ENCODE assay signal across 8 cellular contexts in genomic region chr12:31728289-31728916, GRCh38. TPM values are rescaled to one million over a fixed set of nuclear protein-coding genes. Genes with fewer than 3 reads are reported as not detected.
A peak's percentile ranks its signal among the peaks of the same experiment; 100 is the strongest.
DNase-seq lines count a peak whose midpoint lies in the region; ATAC-seq and TF ChIP-seq lines count a peak whose summit lies in the region.

No MANE protein-coding gene starts in this region.

- peak overlapping the region; percentile 98 for H2AFZ ChIP-seq in neuron (ENCODE audit: low read depth, low read length)

- DNase-seq in SIG-M5 treated with dmso at 0.1 percent for 504 hours (lab: John Stamatoyannopoulos, UW; ENCODE audit: unreplicated experiment) (peak; percentile 26), SIG-M5 (lab: John Stamatoyannopoulos, UW) (no peak), fibroblast of the aortic adventitia (ENCODE audit: low read depth) (no peak), GM20000 (ENCODE audit: low spot score) (no peak)

- H3K4me3 ChIP-seq in fibroblast of the aortic adventitia (ENCODE audit: low read depth, low read length) (peak overlapping the region; percentile 77), neuron (ENCODE audit: low read length) (peak overlapping the region; percentile 80)

- TF ChIP-seq CTCF in VCaP (conservative IDR thresholded peaks at IDR 0.05) (no peak), fibroblast of the aortic adventitia (IDR thresholded peaks at IDR 0.05; ENCODE audit: insufficient read depth, low read length) (no peak), GM20000 (IDR thresholded peaks at IDR 0.05; ENCODE audit: extremely low read depth, missing control alignments) (no peak)

- no peaks in the 10 kb centered on the region for H3K9me3 ChIP-seq in neuron (ENCODE audit: low read length)

- H3K36me3 ChIP-seq in neuron (ENCODE audit: insufficient read depth, low read length) = no peaks in the 10 kb centered on the region

- ATAC-seq in HG03439 (IDR thresholded peaks at IDR 0.05; ENCODE audit: unreplicated experiment) = peak; percentile 16
- ATAC-seq in HG03378 (IDR thresholded peaks at IDR 0.05; ENCODE audit: unreplicated experiment) = no peak

- peak overlapping the region; percentile 83 for H3K27ac ChIP-seq in VCaP

- H3K27me3 ChIP-seq in neuron (ENCODE audit: insufficient read depth, low read length) = no peaks in the 10 kb centered on the region

- peaks cover 9% of the 10 kb centered on the region for H3K4me1 ChIP-seq in neuron (ENCODE audit: insufficient read depth, low read length)

RNA-seq across cellular contexts. Expression of gene AMN1, which starts 0.4 kb away (rescaled TPM):
- 10.3 and 15.5 TPM in 2 replicates for total RNA-seq in fibroblast of the aortic adventitia (ENCODE audit: low replicate concordance)
